Comparison of ENCODE assay signal across 9 cellular contexts in the genomic region with DNA sequence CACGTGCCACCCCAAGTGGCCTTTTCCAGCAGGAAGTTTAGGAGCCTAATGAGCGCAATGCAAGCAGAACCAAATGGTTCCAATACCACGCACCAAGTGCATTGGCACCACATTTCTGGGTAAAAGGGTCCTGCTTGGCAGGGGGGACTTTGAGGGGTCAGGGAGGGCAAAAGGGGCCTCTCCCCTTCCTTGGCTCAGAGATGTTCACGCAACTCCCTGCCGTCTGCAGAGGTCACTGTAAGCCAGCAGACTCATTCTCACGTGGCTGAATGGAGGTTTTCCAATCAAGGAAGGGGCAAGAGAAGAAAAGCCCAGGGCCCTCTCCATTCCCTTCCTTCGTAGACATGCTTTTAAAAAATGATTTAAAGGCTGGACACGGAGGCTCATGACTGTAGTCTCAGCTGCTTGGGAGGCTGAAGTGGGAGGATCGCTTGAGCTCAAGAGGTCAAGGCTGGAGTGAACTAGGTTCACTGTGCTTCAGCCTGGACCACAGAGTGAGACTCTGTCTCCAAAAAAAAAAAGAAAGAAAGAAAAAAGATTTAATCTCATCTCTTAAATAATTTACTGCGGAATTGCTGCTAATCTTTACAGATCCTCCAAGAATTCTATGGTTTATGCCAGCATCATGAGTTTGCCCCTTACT.
DNase-seq lines count a peak whose midpoint lies in the region; ATAC-seq, FAIRE-seq and TF ChIP-seq lines count a peak whose summit lies in the region.
"Had no signal": no experiment of that assay in that cellular context is flagged by ENCODE, and none has a peak within 500 bp of the region (broad histone marks: within the 10 kb centered on the region; RNA-seq: fewer than 3 reads in every experiment).

No MANE protein-coding gene starts in this region.

- WGBS in tibial nerve, 2 donors, result 57 to 60% methylated on average over 10 of the region's 10 CpGs

- peak; percentile 52 for TF ChIP-seq CTCF in GM12875 (IDR thresholded peaks at IDR 0.05; ENCODE audit: borderline replicate concordance, insufficient read depth, low read depth, low read length)
- peak; percentile 48 for TF ChIP-seq CTCF in foreskin keratinocyte (conservative IDR thresholded peaks at IDR 0.05)
- no peak for TF ChIP-seq CTCF in D721Med (IDR thresholded peaks at IDR 0.05; ENCODE audit: insufficient read depth, missing control alignments)
- peak in 1 of 5 experiments; percentile 11 for TF ChIP-seq CTCF in tibial nerve (IDR thresholded peaks at IDR 0.05)

- H3K4me1 ChIP-seq in foreskin keratinocyte, result no peaks in the 10 kb centered on the region
- peaks cover 0 to 26% (median 8%) of the 10 kb centered on the region in 4 donors for H3K4me1 ChIP-seq in tibial nerve

- no peak for TF ChIP-seq EP300 in tibial nerve (IDR thresholded peaks at IDR 0.05)

- H3K4me3 Mint-ChIP-seq in T-helper 17 cell, result peak overlapping the region; percentile 78

- H3K27ac ChIP-seq in foreskin keratinocyte, result no peak overlapping the region
- no peak overlapping the region for H3K27ac ChIP-seq in tibial nerve

- H3K27me3 ChIP-seq in foreskin keratinocyte, result no peaks in the 10 kb centered on the region
- no peaks in the 10 kb centered on the region for H3K27me3 ChIP-seq in tibial nerve

- TF ChIP-seq POLR2A in tibial nerve (IDR thresholded peaks at IDR 0.05), result no peak

- H3K36me3 Mint-ChIP-seq in T-helper 17 cell (ENCODE audit: low read depth), result no peaks in the 10 kb centered on the region

- H3K36me3 ChIP-seq in tibial nerve, result peaks cover 0 to 6% (median 0%) of the 10 kb centered on the region in 3 donors

- DNase-seq in AML-193 (lab: John Stamatoyannopoulos, UW) (peak; percentile 45 to 63), T-helper 17 cell (no peak), foreskin keratinocyte (no peak), D721Med (ENCODE audit: insufficient read length, low spot score) (no peak), hippocampal formation (lab: John Stamatoyannopoulos, UW) (no peak), tibial nerve (ENCODE audit: low spot score in 2 of 2) (no peak)

- no peaks in the 10 kb centered on the region for H3K27me3 Mint-ChIP-seq in T-helper 17 cell

- H3K9me3 ChIP-seq in T-helper 17 cell (ENCODE audit: control insufficient read depth, low read length, poor library complexity, severe bottlenecking) (no peaks in the 10 kb centered on the region), tibial nerve (no peaks in the 10 kb centered on the region)

- peaks cover 10% of the 10 kb centered on the region for H3K4me1 Mint-ChIP-seq in T-helper 17 cell

- no peak for ATAC-seq in T-helper 17 cell
- no peak for ATAC-seq in foreskin keratinocyte
- no peak for ATAC-seq in HG02852 (IDR thresholded peaks at IDR 0.05; ENCODE audit: unreplicated experiment)

- H3K4me3 ChIP-seq in GM12875 (ENCODE audit: low read depth, low read length) (no peak overlapping the region), tibial nerve (no peak overlapping the region)

- peak overlapping the region; percentile 73 for H3K27ac Mint-ChIP-seq in T-helper 17 cell

- no peak for FAIRE-seq in D721Med (lab: Jason Lieb, UNC)
- FAIRE-seq: endometrium had no signal

Comparison
In these comparisons a context has a peak if more than half of its experiments do, and no peak if none do; other contexts are left out.
1. DNase-seq: peak in AML-193 (2 of 2); none in T-helper 17 cell (0 of 3), foreskin keratinocyte (0 of 2), D721Med (single experiment), hippocampal formation (0 of 2) and tibial nerve (0 of 2).